In genomic region chr17:65546579-65546978, GRCh38 we compare ENCODE assay signal across 15 cellular contexts. TPM values are rescaled to one million over a fixed set of nuclear protein-coding genes. Genes with fewer than 3 reads are reported as not detected.
A peak's percentile ranks its signal among the peaks of the same experiment; 100 is the strongest.
DNase-seq lines count a peak whose midpoint lies in the region; ATAC-seq, FAIRE-seq and TF ChIP-seq lines count a peak whose summit lies in the region.
"Had no signal": no experiment of that assay in that cellular context is flagged by ENCODE, and none has a peak within 500 bp of the region (broad histone marks: within the 10 kb centered on the region; RNA-seq: fewer than 3 reads in every experiment).

No MANE protein-coding gene starts in this region.

- CTCF ChIA-PET in A549 (lab: Yijun Ruan, JAX), result interaction anchor here (1.1 to 1.7 kb wide), 2 partner anchors 10 to 345 kb away, joined by 3 to 8 read pairs; no protein-coding TSS in a partner anchor
- CTCF ChIA-PET in activated CD8-positive, alpha-beta memory T cell treated with anti-CD3 and anti-CD28 coated beads, Interleukin-2, amount 10 ng/mL, durations not matched to agents 7 days and 5 days (lab: Charles Lee), result no interaction called here

- H3K9ac ChIP-seq in Loucy (ENCODE audit: low read depth, low read length, poor library complexity, severe bottlenecking), result no peak overlapping the region
- H3K9ac ChIP-seq: KMS-11 had no signal

- no peaks in the 10 kb centered on the region for H4K20me1 ChIP-seq in Loucy (ENCODE audit: insufficient read depth, low read length, poor library complexity, severe bottlenecking)
- peaks cover 79% of the 10 kb centered on the region for H4K20me1 ChIP-seq in hepatocyte (ENCODE audit: insufficient read depth, poor library complexity, severe bottlenecking)
- peaks cover 20% of the 10 kb centered on the region for H4K20me1 ChIP-seq in osteoblast (ENCODE audit: insufficient read depth, low read length)

- H3K27me3 ChIP-seq in Loucy (ENCODE audit: insufficient read depth, low read length, poor library complexity, severe bottlenecking) (no peaks in the 10 kb centered on the region), hepatocyte (no peaks in the 10 kb centered on the region), osteoblast (ENCODE audit: insufficient read depth, low read length) (no peaks in the 10 kb centered on the region)
- H3K27me3 ChIP-seq: SJCRH30 had no signal

- H3K27me3 Mint-ChIP-seq in activated CD8-positive, alpha-beta memory T cell treated with anti-CD3 and anti-CD28 coated beads, Interleukin-2, amount 10 ng/mL, durations not matched to agents 7 days and 5 days, result peaks cover 3% of the 10 kb centered on the region

- H3K4me2 ChIP-seq in A549 (peak overlapping the region; percentile 32), Loucy (ENCODE audit: low read depth, low read length, poor library complexity, severe bottlenecking) (no peak overlapping the region), hepatocyte (peak overlapping the region; percentile 59), osteoblast (ENCODE audit: insufficient read depth, low read length) (no peak overlapping the region)
- H3K4me2 ChIP-seq: KMS-11 had no signal

- no peak overlapping the region for H3K27ac Mint-ChIP-seq in activated CD8-positive, alpha-beta memory T cell treated with anti-CD3 and anti-CD28 coated beads, Interleukin-2, amount 10 ng/mL, durations not matched to agents 7 days and 5 days
- H3K27ac Mint-ChIP-seq: activated T-helper 1 cell treated with anti-CD3 and anti-CD28 coated beads, Interleukin-12 subunit alpha, Interleukin-12 subunit beta, Interleukin-2, Interleukin-4 antibody, amounts not matched to agents 30 ng/mL and 10 ng/mL and 1 ng/mL, durations not matched to agents 14 hours and 24 hours and 36 hours; memory B cell had no signal

- TF ChIP-seq POLR2A in A549 (IDR thresholded peaks at IDR 0.05; ENCODE audit: low read length), result no peak

- no peaks in the 10 kb centered on the region for H3F3A ChIP-seq in Loucy (ENCODE audit: low read depth)

- WGBS in A549 (ENCODE audit: missing lambda C conversion rate), result 88% methylated on average over 4 of the region's 4 CpGs
- WGBS in hepatocyte (ENCODE audit: low lambda C conversion rate, missing lambda C conversion rate), result 98% methylated on average over 4 of the region's 4 CpGs

- TF ChIP-seq CTCF in A549 (IDR thresholded peaks at IDR 0.05), result no peak
- TF ChIP-seq CTCF in Loucy (conservative IDR thresholded peaks at IDR 0.05; ENCODE audit: low read length), result 0 out of 2 replicates have a peak, but pooled peaks have one; percentile 17
- TF ChIP-seq CTCF in hepatocyte (IDR thresholded peaks at IDR 0.05; ENCODE audit: poor library complexity), result no peak
- no peak for TF ChIP-seq CTCF in osteoblast (IDR thresholded peaks at IDR 0.05; ENCODE audit: extremely low read depth, low read depth, low read length)

- H3K9me3 Mint-ChIP-seq in activated CD8-positive, alpha-beta memory T cell treated with anti-CD3 and anti-CD28 coated beads, Interleukin-2, amount 10 ng/mL, durations not matched to agents 7 days and 5 days (ENCODE audit: low read depth), result no peaks in the 10 kb centered on the region
- H3K9me3 Mint-ChIP-seq: activated T-helper 1 cell treated with anti-CD3 and anti-CD28 coated beads, Interleukin-12 subunit alpha, Interleukin-12 subunit beta, Interleukin-2, Interleukin-4 antibody, amounts not matched to agents 30 ng/mL and 10 ng/mL and 1 ng/mL, durations not matched to agents 14 hours and 24 hours and 36 hours; memory B cell had no signal

- H3K4me1 Mint-ChIP-seq in activated CD8-positive, alpha-beta memory T cell treated with anti-CD3 and anti-CD28 coated beads, Interleukin-2, amount 10 ng/mL, durations not matched to agents 7 days and 5 days, result no peaks in the 10 kb centered on the region
- H3K4me1 Mint-ChIP-seq: memory B cell had no signal

- no peak for TF ChIP-seq RAD21 in A549 (conservative IDR thresholded peaks at IDR 0.05 in 1 of 2, IDR thresholded peaks at IDR 0.05 in 1 of 2)

- ATAC-seq in A549, result no peak
- no peak for ATAC-seq in activated CD8-positive, alpha-beta memory T cell treated with anti-CD3 and anti-CD28 coated beads, Interleukin-2, amount 10 ng/mL, durations not matched to agents 7 days and 5 days

- no peak for TF ChIP-seq EP300 in A549 (IDR thresholded peaks at IDR 0.05)

- no peak for FAIRE-seq in A549 (lab: Jason Lieb, UNC)
- FAIRE-seq: astrocyte had no signal

- H3K36me3 ChIP-seq in Loucy (ENCODE audit: insufficient read depth, low read length) (no peaks in the 10 kb centered on the region), hepatocyte (replicated peaks; ENCODE audit: insufficient read depth, low read depth) (no peaks in the 10 kb centered on the region), osteoblast (ENCODE audit: insufficient read depth, low read length) (no peaks in the 10 kb centered on the region)

- no peaks in the 10 kb centered on the region for H3K9me3 ChIP-seq in A549
- no peaks in the 10 kb centered on the region for H3K9me3 ChIP-seq in Loucy (ENCODE audit: insufficient read depth, low read depth, low read length)
- no peaks in the 10 kb centered on the region for H3K9me3 ChIP-seq in hepatocyte (ENCODE audit: low read depth)
- no peaks in the 10 kb centered on the region for H3K9me3 ChIP-seq in osteoblast (ENCODE audit: low read depth, low read length)
- H3K9me3 ChIP-seq: SJCRH30 had no signal

- no peak overlapping the region for H3K4me3 Mint-ChIP-seq in activated CD8-positive, alpha-beta memory T cell treated with anti-CD3 and anti-CD28 coated beads, Interleukin-2, amount 10 ng/mL, durations not matched to agents 7 days and 5 days
- H3K4me3 Mint-ChIP-seq: activated T-helper 1 cell treated with anti-CD3 and anti-CD28 coated beads, Interleukin-12 subunit alpha, Interleukin-12 subunit beta, Interleukin-2, Interleukin-4 antibody, amounts not matched to agents 30 ng/mL and 10 ng/mL and 1 ng/mL, durations not matched to agents 14 hours and 24 hours and 36 hours; memory B cell had no signal

- H2AFZ ChIP-seq in Loucy (ENCODE audit: low read length) (no peak overlapping the region), hepatocyte (no peak overlapping the region), osteoblast (ENCODE audit: low read length) (no peak overlapping the region)

- POLR2A ChIA-PET in A549 (lab: Yijun Ruan, JAX), result no interaction called here

- H3K9me2 ChIP-seq in Loucy (replicated peaks; ENCODE audit: low read depth, low read length) (no peaks in the 10 kb centered on the region), hepatocyte (replicated peaks; ENCODE audit: insufficient read depth) (no peaks in the 10 kb centered on the region)

- H3K79me2 ChIP-seq in Loucy (ENCODE audit: insufficient read depth, low read length) (no peaks in the 10 kb centered on the region), hepatocyte (peaks cover 54% of the 10 kb centered on the region), osteoblast (ENCODE audit: insufficient read depth, low read length) (peaks cover 2% of the 10 kb centered on the region)

- H3K36me3 Mint-ChIP-seq in activated CD8-positive, alpha-beta memory T cell treated with anti-CD3 and anti-CD28 coated beads, Interleukin-2, amount 10 ng/mL, durations not matched to agents 7 days and 5 days, result no peaks in the 10 kb centered on the region

- no peak overlapping the region for H3K4me3 ChIP-seq in A549
- H3K4me3 ChIP-seq in Loucy (ENCODE audit: low read length, poor library complexity, severe bottlenecking), result no peak overlapping the region
- no peak overlapping the region for H3K4me3 ChIP-seq in hepatocyte
- no peak overlapping the region for H3K4me3 ChIP-seq in osteoblast (ENCODE audit: insufficient read depth, low read length)
- H3K4me3 ChIP-seq: SJCRH30 had no signal

- H3K4me1 ChIP-seq in A549 (peaks cover 23% of the 10 kb centered on the region), Loucy (ENCODE audit: insufficient read depth, low read length, poor library complexity, severe bottlenecking) (no peaks in the 10 kb centered on the region), hepatocyte (ENCODE audit: insufficient read depth) (peaks cover 73% of the 10 kb centered on the region), osteoblast (ENCODE audit: insufficient read depth, low read length) (no peaks in the 10 kb centered on the region)
- H3K4me1 ChIP-seq: SJCRH30 had no signal

- peak overlapping the region; percentile 0 to 26; a peak in 3 of 6 replicates for H3K27ac ChIP-seq in A549
- H3K27ac ChIP-seq in hepatocyte, result peak overlapping the region; percentile 95
- H3K27ac ChIP-seq in osteoblast (ENCODE audit: low read depth, low read length), result no peak overlapping the region
- H3K27ac ChIP-seq: KMS-11, SJCRH30 had no signal

- DNase-seq in A549 (ENCODE audit: low read depth in 1 of 2, low spot score in 1 of 2) (no peak), hepatocyte (ENCODE audit: low spot score) (no peak), osteoblast (ENCODE audit: insufficient read length, low spot score, missing footprints) (peak; percentile 71), SW 1271 (lab: John Stamatoyannopoulos, UW) (no peak), T1000 (lab: John Stamatoyannopoulos, UW) (no peak), Ammon's horn (ENCODE audit: low spot score) (no peak)
- DNase-seq in activated CD8-positive, alpha-beta memory T cell treated with anti-CD3 and anti-CD28 coated beads, Interleukin-2, amount 10 ng/mL, durations not matched to agents 7 days and 5 days, result no peak
- DNase-seq: activated CD4-positive, alpha-beta T cell treated with anti-CD3 and anti-CD28 coated beads, Interleukin-2, amount 50 U/mL, for 48 hours; NCI-H146; SJCRH30 had no signal

TF ChIP-seq in A549, 52 proteins besides CTCF, POLR2A, EP300 and RAD21:
- TF ChIP-seq BHLHE40 (IDR thresholded peaks at IDR 0.05; ENCODE audit: low read depth, low read length) (no peak), HEYL (CRISPR knock-in tag; IDR thresholded peaks at IDR 0.05) (no peak), POLR2AphosphoS2 (conservative IDR thresholded peaks at IDR 0.05; ENCODE audit: low read length) (no peak), CBX8 (IDR thresholded peaks at IDR 0.05) (no peak), EHF (CRISPR knock-in tag; IDR thresholded peaks at IDR 0.05) (no peak), RARB (CRISPR knock-in tag; IDR thresholded peaks at IDR 0.05) (no peak), HOXB13 (CRISPR knock-in tag; IDR thresholded peaks at IDR 0.05; ENCODE audit: low read depth) (no peak), JUN (IDR thresholded peaks at IDR 0.05) (no peak), FOXS1 (CRISPR knock-in tag; IDR thresholded peaks at IDR 0.05) (no peak)
TF ChIP-seq in A549: peak in this region for 0.

RNA-seq across cellular contexts. Expression of gene AXIN2, which starts 14.9 kb away (rescaled TPM):
- polyA plus RNA-seq in A549 (2011; rRNA removed), result 4.0 and 4.5 TPM in 2 replicates
- 1.0 and 1.2 TPM in 2 replicates for polyA plus RNA-seq in A549 (2012; cell fraction: cytosol; rRNA removed)
- 1.9 and 2.5 TPM in 2 replicates for polyA plus RNA-seq in A549 (2012; cell fraction: nucleus; rRNA removed)
- 3.3 to 4.9 TPM (median 4.8 TPM) in 3 replicates for polyA plus RNA-seq in A549 (2017; fragmentation: RNase III; extraction: RNeasy Plus Mini Kit Qiagen cat#74134 plus additional on column Dnase treatment)
- 4.9 and 5.4 TPM in 2 replicates for polyA minus RNA-seq in A549 (2011; rRNA and poly(A)+ RNA removed)
- 21.4 and 22.3 TPM in 2 replicates for total RNA-seq in hepatocyte
- 11.3 and 15.4 TPM in 2 replicates for polyA plus RNA-seq in hepatocyte
- total RNA-seq in osteoblast, result 2.9 and 5.1 TPM in 2 replicates
- under 1 TPM; 0.61 to 0.75 TPM for total RNA-seq in activated CD8-positive, alpha-beta memory T cell treated with anti-CD3 and anti-CD28 coated beads, Interleukin-2, amount 10 ng/mL, durations not matched to agents 7 days and 5 days

Comparison
In these comparisons a context has a peak if more than half of its experiments do, and no peak if none do; other contexts are left out.
1. H3K4me2 ChIP-seq: peak in A549 (single experiment) and hepatocyte (single experiment); none in Loucy (single experiment) and osteoblast (single experiment).